8 cellular contexts compared by ENCODE assay signal in genomic region chr15:74460903-74461846, GRCh38. TPM values are rescaled to one million over a fixed set of nuclear protein-coding genes. Genes with fewer than 3 reads are reported as not detected.
DNase-seq lines count a peak whose midpoint lies in the region; ATAC-seq and TF ChIP-seq lines count a peak whose summit lies in the region.

Gene UBL7, minus strand, starts transcription at chr15:74461160. Its CDS starts 2,293 bp downstream, at chr15:74458867.

- ATAC-seq in HG02870 (IDR thresholded peaks at IDR 0.05; ENCODE audit: unreplicated experiment) (peak; percentile 69), left cardiac atrium (peak; percentile 99)

- intact Hi-C loops in left cardiac atrium (cut with DNase I): loop anchor here in 1 of 2 donors (2.0 to 10.0 kb wide), 2 partner anchors 80 to 154 kb away; partner anchors contain the start of genes ARID3B and CLK3

- no peaks in the 10 kb centered on the region for H3K27me3 Mint-ChIP-seq in T-helper 1 cell treated with Interleukin-12 subunit alpha and Interleukin-12 subunit beta and Interleukin-4 antibody, amounts not matched to agents 30 μg/mL and 1 μg/mL, for 36 hours (ENCODE audit: low read depth)
- no peaks in the 10 kb centered on the region for H3K27me3 Mint-ChIP-seq in progenitor cell of endocrine pancreas

- peaks cover 11% of the 10 kb centered on the region for H3K9me3 Mint-ChIP-seq in T-helper 1 cell treated with Interleukin-12 subunit alpha and Interleukin-12 subunit beta and Interleukin-4 antibody, amounts not matched to agents 30 μg/mL and 1 μg/mL, for 36 hours
- peaks cover 4% of the 10 kb centered on the region for H3K9me3 Mint-ChIP-seq in progenitor cell of endocrine pancreas (ENCODE audit: low read depth)

- TF ChIP-seq CTCF in GM13976 (IDR thresholded peaks at IDR 0.05; ENCODE audit: borderline replicate concordance, control extremely low read depth, extremely low read depth, insufficient read depth, missing control alignments): no peak
- TF ChIP-seq CTCF in progenitor cell of endocrine pancreas (IDR thresholded peaks at IDR 0.05; ENCODE audit: unreplicated experiment): no peak

- H3K36me3 Mint-ChIP-seq in T-helper 1 cell treated with Interleukin-12 subunit alpha and Interleukin-12 subunit beta and Interleukin-4 antibody, amounts not matched to agents 30 μg/mL and 1 μg/mL, for 36 hours (ENCODE audit: low read depth): peaks cover 25% of the 10 kb centered on the region
- peaks cover 13% of the 10 kb centered on the region for H3K36me3 Mint-ChIP-seq in progenitor cell of endocrine pancreas (ENCODE audit: insufficient read depth)

- DNase-seq in GM13976 (ENCODE audit: low spot score) (peak; percentile 96), NCI-H1694 (lab: John Stamatoyannopoulos, UW) (peak; percentile 94), amniotic stem cell (lab: John Stamatoyannopoulos, UW) (peak; percentile 96), left cardiac atrium (peak; percentile 98), progenitor cell of endocrine pancreas (ENCODE audit: low spot score, unreplicated experiment) (peak; percentile 93), ureter (ENCODE audit: low spot score) (peak; percentile 97)

- H3K4me3 Mint-ChIP-seq in T-helper 1 cell treated with Interleukin-12 subunit alpha and Interleukin-12 subunit beta and Interleukin-4 antibody, amounts not matched to agents 30 μg/mL and 1 μg/mL, for 36 hours: peak within 1 kb of the TSS; percentile 95
- peak within 1 kb of the TSS; percentile 95 for H3K4me3 Mint-ChIP-seq in progenitor cell of endocrine pancreas (ENCODE audit: low read depth)

- peak within 1 kb of the TSS; percentile 88 for H3K27ac Mint-ChIP-seq in T-helper 1 cell treated with Interleukin-12 subunit alpha and Interleukin-12 subunit beta and Interleukin-4 antibody, amounts not matched to agents 30 μg/mL and 1 μg/mL, for 36 hours
- H3K27ac Mint-ChIP-seq in progenitor cell of endocrine pancreas: peak within 1 kb of the TSS; percentile 98

- peaks cover 44% of the 10 kb centered on the region for H3K4me1 Mint-ChIP-seq in T-helper 1 cell treated with Interleukin-12 subunit alpha and Interleukin-12 subunit beta and Interleukin-4 antibody, amounts not matched to agents 30 μg/mL and 1 μg/mL, for 36 hours (ENCODE audit: low read depth)
- peaks cover 17% of the 10 kb centered on the region for H3K4me1 Mint-ChIP-seq in progenitor cell of endocrine pancreas (ENCODE audit: low read depth)

- in situ Hi-C loops in GM13976 (cut with MboI; ENCODE audit: low sequenced_read_pairs, unreplicated experiment): no loop called here

RNA-seq across cellular contexts. Expression of gene UBL7, which starts in this region (rescaled TPM):
- 10 to 100 TPM; 39.0 to 43.5 TPM for total RNA-seq in left cardiac atrium
- total RNA-seq in progenitor cell of endocrine pancreas: 45.9 and 53.7 TPM in 2 replicates
- total RNA-seq in ureter: 26.7 TPM

Comparison
In these comparisons a context has a peak if more than half of its experiments do, and no peak if none do; other contexts are left out.
1. Peak in every context shown above with its lines: DNase-seq and ATAC-seq.